Comparison of ENCODE assay signal across 8 cellular contexts in the genomic region with DNA sequence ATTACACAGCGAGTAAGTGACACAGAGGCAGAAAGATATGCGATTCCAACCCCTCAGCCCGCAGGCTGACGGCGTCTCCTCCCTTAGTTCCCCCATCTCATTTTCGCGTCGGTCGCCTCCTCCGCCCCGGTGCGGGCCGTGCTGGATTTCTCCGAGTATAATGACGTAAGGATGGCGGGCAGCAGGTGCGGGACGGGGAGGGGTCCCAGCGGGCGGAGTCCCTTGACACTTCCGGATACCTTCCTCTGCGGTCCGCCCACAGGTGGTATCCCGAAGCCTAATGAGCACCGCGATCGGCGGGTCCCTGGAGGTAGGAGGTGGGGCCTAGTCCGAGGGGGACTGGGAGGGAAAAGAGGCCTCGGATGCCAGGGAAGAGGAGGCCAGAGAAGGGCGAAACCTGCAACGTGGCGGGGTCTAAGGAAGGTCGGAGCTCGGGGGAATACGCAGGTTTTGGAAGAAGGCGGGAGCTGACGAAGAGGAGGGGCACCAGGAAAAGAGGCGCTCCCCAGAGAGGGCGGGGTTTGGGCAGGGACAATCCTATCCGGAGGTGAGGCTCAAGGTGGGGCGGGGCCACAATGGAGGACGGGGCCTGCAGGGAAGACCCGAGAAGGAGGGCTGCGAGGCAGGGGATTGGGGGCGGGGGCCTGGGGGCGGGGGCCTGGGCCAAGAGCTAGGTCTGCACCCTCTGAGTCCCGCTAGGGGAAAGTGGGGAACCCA. TPM values are rescaled to one million over a fixed set of nuclear protein-coding genes. Genes with fewer than 3 reads are reported as not detected.
DNase-seq lines count a peak whose midpoint lies in the region; ATAC-seq, FAIRE-seq and TF ChIP-seq lines count a peak whose summit lies in the region.

No MANE protein-coding gene starts in this region.

- no TSS peak for BruUV-seq in GM12878 (replicated peaks; lab: Mats Ljungman, UMichigan)

- RAD21 ChIA-PET in GM12878 (lab: Charles Lee; ENCODE audit: unreplicated experiment) = no interaction called here

- no peak overlapping the region for H3K4ac ChIP-seq in H9 (ENCODE audit: low read depth, low read length)

- intact Hi-C loops in GM12878 (cut with micrococcal nuclease; ENCODE audit: unreplicated experiment) = no loop called here

- H3K36me3 Mint-ChIP-seq in H9 (ENCODE audit: insufficient read depth in 1 of 3, low read depth in 3 of 3) = peaks cover 0 to 11% (median 0%) of the 10 kb centered on the region in 3 experiments; a peak in 3 of 7 replicates

- POLR2A ChIA-PET in GM12878 (lab: Charles Lee) = interaction anchor here (0.6 kb wide), 1 partner anchor 230 kb away, joined by 3 read pairs; no protein-coding TSS in a partner anchor

- H3K4me2 ChIP-seq in H9 (ENCODE audit: insufficient read depth, insufficient read length, low read length) = peak overlapping the region; percentile 87
- peak overlapping the region; percentile 75 for H3K4me2 ChIP-seq in MM.1S (ENCODE audit: low read depth, low read length)
- H3K4me2 ChIP-seq in GM12878 (ENCODE audit: control insufficient read depth, insufficient read depth) = peak overlapping the region; percentile 90

- no peak overlapping the region for H4K8ac ChIP-seq in H9 (replicated peaks; ENCODE audit: insufficient read length, low read depth, low read length)

- CTCF ChIA-PET in GM12878 (lab: Yijun Ruan, JAX) = interaction anchor here (1.0 to 1.2 kb wide), 5 partner anchors 12 to 91 kb away, joined by 3 to 8 read pairs (median 4); no protein-coding TSS in a partner anchor

- peak; percentile 54 for TF ChIP-seq POLR2A in GM12878 (IDR thresholded peaks at IDR 0.05; ENCODE audit: low read depth, low read length)

- peaks cover 13% of the 10 kb centered on the region for H3K27me3 Mint-ChIP-seq in H9 (ENCODE audit: low read depth)

- FAIRE-seq in G401.6 (lab: Jason Lieb, UNC) (peak; percentile 60), GM12878 (lab: Jason Lieb, UNC) (peak; percentile 88)

- ATAC-seq in GM12878 (peak; percentile 92), GM18868 (IDR thresholded peaks at IDR 0.05; ENCODE audit: unreplicated experiment) (no peak)

- H4K20me1 ChIP-seq in H9 (ENCODE audit: control insufficient read depth, insufficient read depth, insufficient read length) (no peaks in the 10 kb centered on the region), MM.1S (ENCODE audit: insufficient read depth, low read length) (no peaks in the 10 kb centered on the region), GM12878 (ENCODE audit: control insufficient read depth, insufficient read depth) (no peaks in the 10 kb centered on the region)

- H3K14ac ChIP-seq in H9 (ENCODE audit: insufficient read depth, low read length) = peak overlapping the region; percentile 72; the same call in 1 of the 2 replicates

- peak overlapping the region; percentile 95 to 97 for H3K4me3 Mint-ChIP-seq in H9

- peak overlapping the region; percentile 94 for H3K4me3 ChIP-seq in MM.1S (ENCODE audit: low read length)
- H3K4me3 ChIP-seq in GM12878 = peak overlapping the region; percentile 90
- peak overlapping the region; percentile 65 for H3K4me3 ChIP-seq in kidney epithelial cell (ENCODE audit: low read depth, low read length)

- TF ChIP-seq CTCF in H9 (conservative IDR thresholded peaks at IDR 0.05) (no peak), MM.1S (IDR thresholded peaks at IDR 0.05; ENCODE audit: low read length) (no peak), GM12878 (IDR thresholded peaks at IDR 0.05 in 2 of 3, conservative IDR thresholded peaks at IDR 0.05 in 1 of 3; ENCODE audit: control insufficient read depth in 2 of 3, extremely low read depth in 1 of 3, insufficient read depth in 1 of 3, low read depth in 3 of 3, low read length in 3 of 3) (no peak), kidney epithelial cell (IDR thresholded peaks at IDR 0.05; ENCODE audit: insufficient read depth, low read length, poor library complexity, severe bottlenecking) (no peak)

- H3K56ac ChIP-seq in H9 (ENCODE audit: insufficient read length, low read depth, low read length) = no peak overlapping the region

- WGBS in H9 (ENCODE audit: extremely low coverage, insufficient read length, low lambda C conversion rate) = no CpG with 5 or more reads among the region's 48 CpGs
- 12% methylated on average over 46 of the region's 48 CpGs for WGBS in GM12878 (ENCODE audit: insufficient coverage, insufficient replicate concordance, low lambda C conversion rate, missing lambda C conversion rate)

- H3K23ac ChIP-seq in H9 (ENCODE audit: insufficient read length, low read depth, low read length) = no peak overlapping the region

- no peak overlapping the region for H2BK12ac ChIP-seq in H9 (ENCODE audit: insufficient read length, low read depth, low read length)

- H3F3A ChIP-seq in MM.1S (ENCODE audit: insufficient read depth, low read length) = no peaks in the 10 kb centered on the region; the same call in 1 of the 2 replicates

- no peak for TF ChIP-seq EP300 in GM12878 (IDR thresholded peaks at IDR 0.05; ENCODE audit: borderline replicate concordance in 1 of 2, control insufficient read depth in 1 of 2, low read depth in 2 of 2, low read length in 2 of 2)

- H2BK5ac ChIP-seq in H9 (ENCODE audit: insufficient read length, low read length) = no peak overlapping the region

- H3K27me3 ChIP-seq in H9 (ENCODE audit: insufficient read depth, low read length) (no peaks in the 10 kb centered on the region), MM.1S (replicated peaks; ENCODE audit: insufficient read depth, low read length) (no peaks in the 10 kb centered on the region), GM12878 (replicated peaks in 1 of 2; ENCODE audit: control insufficient read depth in 2 of 2, insufficient read depth in 2 of 2, low read length in 1 of 2) (peaks cover 0 to 2% of the 10 kb centered on the region in 2 experiments; a peak in 2 of 4 replicates), kidney epithelial cell (ENCODE audit: control insufficient read depth, insufficient read depth, low read length) (peaks cover 34% of the 10 kb centered on the region)

- H3K9me3 Mint-ChIP-seq in H9 = no peaks in the 10 kb centered on the region

- no peaks in the 10 kb centered on the region for H3K79me2 ChIP-seq in H9 (ENCODE audit: insufficient read depth, low read length)
- H3K79me2 ChIP-seq in MM.1S (ENCODE audit: low read length) = no peaks in the 10 kb centered on the region
- no peaks in the 10 kb centered on the region for H3K79me2 ChIP-seq in GM12878 (ENCODE audit: control insufficient read depth, insufficient read depth, low read length)

- H3K9ac ChIP-seq in H9 (ENCODE audit: extremely low read depth, insufficient read length, low read length) (peak overlapping the region; percentile 74), MM.1S (ENCODE audit: low read length) (peak overlapping the region; percentile 84), GM12878 (ENCODE audit: control insufficient read depth, insufficient read depth, low read length) (peak overlapping the region; percentile 70)

- no peak overlapping the region for H2BK20ac ChIP-seq in H9 (ENCODE audit: low read depth, low read length, poor library complexity, severe bottlenecking)

- no peak overlapping the region for H4K5ac ChIP-seq in H9 (ENCODE audit: insufficient read length, low read depth, low read length)

- DNase-seq in H9 = peak; percentile 98
- DNase-seq in MM.1S = peak; percentile 87
- DNase-seq in T-helper 1 cell = peak; percentile 35 to 66 (median 53)
- DNase-seq in GM12878 (ENCODE audit: low read depth, low spot score) = peak; percentile 40
- peak; percentile 26 for DNase-seq in kidney epithelial cell (ENCODE audit: low read depth)
- DNase-seq in stimulated activated CD4-positive, alpha-beta T cell treated with anti-CD3 and anti-CD28 coated beads, Interleukin-4, amount 100 ng/mL, for 1 hour = peak; percentile 64

- H2AK5ac ChIP-seq in H9 (ENCODE audit: insufficient read length, low read length) = no peak overlapping the region

- H3K27ac ChIP-seq in H9 (ENCODE audit: insufficient read length, low read depth, low read length) (peak overlapping the region; percentile 4), MM.1S (ENCODE audit: low read length) (peak overlapping the region; percentile 77), GM12878 (ENCODE audit: control insufficient read depth, insufficient read depth) (peak overlapping the region; percentile 56)

- no peak overlapping the region for H4K91ac ChIP-seq in H9 (ENCODE audit: insufficient read length, low read depth, low read length)

- no peak overlapping the region for H2BK120ac ChIP-seq in H9 (ENCODE audit: low read depth, low read length, poor library complexity, severe bottlenecking)

- H3K27ac Mint-ChIP-seq in H9 = peak overlapping the region; percentile 98 to 99 (median 99)

- H3K9me2 ChIP-seq in MM.1S (replicated peaks; ENCODE audit: insufficient read depth, low read length) = no peaks in the 10 kb centered on the region

- H3T11ph ChIP-seq in H9 (ENCODE audit: low read length) = no peak overlapping the region

- SMC1A ChIA-PET in GM12878 (lab: Charles Lee; ENCODE audit: uncharacterized antibody, unreplicated experiment) = no interaction called here

- peaks cover 5% of the 10 kb centered on the region for H3K23me2 ChIP-seq in H9 (ENCODE audit: insufficient read length, low read depth, low read length, poor library complexity, severe bottlenecking)

- H3K36me3 ChIP-seq in MM.1S (replicated peaks; ENCODE audit: insufficient read depth, low read length) (no peaks in the 10 kb centered on the region), GM12878 (ENCODE audit: control insufficient read depth in 2 of 2, insufficient read depth in 2 of 2, low read length in 1 of 2) (no peaks in the 10 kb centered on the region), kidney epithelial cell (ENCODE audit: control insufficient read depth, insufficient read depth, low read length) (no peaks in the 10 kb centered on the region)

- H3K4me1 ChIP-seq in H9 (ENCODE audit: insufficient read depth, low read length) (no peaks in the 10 kb centered on the region), MM.1S (ENCODE audit: low read length) (peaks cover 4% of the 10 kb centered on the region), GM12878 (ENCODE audit: control insufficient read depth, insufficient read depth, low read length) (peaks cover 5% of the 10 kb centered on the region; the same call in 1 of the 2 replicates)

- H3K4me1 Mint-ChIP-seq in H9 = peaks cover 12 to 17% of the 10 kb centered on the region in 2 experiments

- no peak overlapping the region for H2AFZ ChIP-seq in H9 (ENCODE audit: low read length)
- H2AFZ ChIP-seq in MM.1S (ENCODE audit: low read length) = peak overlapping the region; percentile 99
- H2AFZ ChIP-seq in GM12878 (ENCODE audit: control insufficient read depth, low read depth, low read length) = peak overlapping the region; percentile 96

- H3K9me3 ChIP-seq in H9 (ENCODE audit: control insufficient read depth, low read depth, low read length) (no peaks in the 10 kb centered on the region), MM.1S (replicated peaks; ENCODE audit: insufficient read depth, low read length) (no peaks in the 10 kb centered on the region), GM12878 (replicated peaks; ENCODE audit: control insufficient read depth, insufficient read depth, low read length) (no peaks in the 10 kb centered on the region)

- in situ Hi-C loops in GM12878 (cut with MboI) = no loop called here

- H3K18ac ChIP-seq in H9 (ENCODE audit: insufficient read length, low read depth, low read length) = peak overlapping the region; percentile 87

- no peak for TF ChIP-seq RAD21 in GM12878 (IDR thresholded peaks at IDR 0.05; ENCODE audit: insufficient read depth, low read depth, low read length)

- H3K79me1 ChIP-seq in H9 (ENCODE audit: insufficient read depth, low read depth, low read length, poor library complexity, severe bottlenecking) = no peaks in the 10 kb centered on the region

- H2BK15ac ChIP-seq in H9 (ENCODE audit: low read depth, low read length) = no peak overlapping the region

RNA-seq across cellular contexts. Expression of gene PRSS16, which starts 3.6 kb away (rescaled TPM):
- total RNA-seq in H9 (2021) (14.8 and 17.7 TPM in 2 replicates), GM12878 (2014; rRNA removed) (3.4 TPM in 2 replicates), GM12878 (2014; rRNA removed; fragmentation: Illumina TruSeq; extraction: Trizol) (2.1 TPM in 2 replicates), GM12878 (2021) (5.9 and 7.1 TPM in 2 replicates), kidney epithelial cell (1.6 and 2.2 TPM in 2 replicates)
- total RNA-seq in GM12878 (2013; cell fraction: nucleolus; rRNA removed) = 0.20 and 0.27 TPM in 2 replicates
- 4.1 TPM for polyA plus RNA-seq in GM12878 (2011; ENCODE audit: low read depth)
- polyA plus RNA-seq in GM12878 (2011; rRNA removed) (2.3 and 2.4 TPM in 2 replicates), GM12878 (2014; fragmentation: Illumina TruSeq; extraction: Trizol) (6.8 and 7.7 TPM in 2 replicates), GM12878 (2014; fragmentation: Nextera tagmentation; extraction: Ambion mirVana) (1 to 10 TPM; 5.9 to 8.2 TPM), GM12878 (2014; rRNA removed) (9.6 and 12.8 TPM in 2 replicates), GM12878 (2016; fragmentation: Nextera tagmentation; extraction: Ambion mirVana) (1 to 10 TPM; 6.1 to 8.3 TPM)
- 2.9 and 4.1 TPM in 2 replicates for polyA plus RNA-seq in GM12878 (2011; cell fraction: cytosol; rRNA removed)
- polyA plus RNA-seq in GM12878 (2011; cell fraction: nucleus; rRNA removed) = 2.6 and 3.5 TPM in 2 replicates
- 6.6 and 6.7 TPM in 2 replicates for polyA plus RNA-seq in GM12878 (2012)
- 2.7 and 3.2 TPM in 2 replicates for polyA minus RNA-seq in GM12878 (2011; rRNA and poly(A)+ RNA removed)
- polyA minus RNA-seq in GM12878 (2011; cell fraction: cytosol; rRNA and poly(A)+ RNA removed) = 0.53 TPM in 1 of 2 replicates, not detected in the other
- 1.6 and 1.7 TPM in 2 replicates for polyA minus RNA-seq in GM12878 (2011; cell fraction: nucleus; rRNA and poly(A)+ RNA removed)

Comparison
In these comparisons a context has a peak if more than half of its experiments do, and no peak if none do; other contexts are left out.
1. DNase-seq: peak in every context shown above with its lines; median percentile 98 in H9; 87 in MM.1S; 64 in stimulated activated CD4-positive, alpha-beta T cell treated with anti-CD3 and anti-CD28 coated beads, Interleukin-4, amount 100 ng/mL, for 1 hour; 53 in T-helper 1 cell; 40 in GM12878; 26 in kidney epithelial cell.
2. H3K27ac ChIP-seq: peak in every context shown above with its lines; median percentile 77 in MM.1S; 56 in GM12878; 4 in H9.